ENCODE assay signal across 1 cellular context in the genomic region with DNA sequence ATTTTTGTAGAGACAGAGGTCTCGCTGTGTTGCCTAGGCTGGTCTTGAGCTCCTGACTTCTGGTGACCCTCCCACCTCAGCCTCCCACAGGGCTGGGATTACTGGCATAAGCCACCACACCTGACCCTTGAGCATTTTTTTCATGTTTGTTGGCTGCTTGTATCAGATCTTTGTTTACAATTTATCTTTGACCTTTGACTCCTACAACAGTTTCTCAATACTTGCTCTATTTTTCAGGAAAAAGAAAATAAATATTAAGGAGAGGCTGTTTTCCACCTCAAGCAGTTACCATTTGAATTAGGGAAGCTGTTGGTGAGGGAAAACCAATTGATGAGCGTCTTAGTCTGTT.
A peak's percentile ranks its signal among the peaks of the same experiment; 100 is the strongest.
TF ChIP-seq lines count a peak whose summit lies in the region.

No MANE protein-coding gene starts in this region.

TF ChIP-seq in HepG2, 621 proteins besides CTCF, POLR2A, EP300 and RAD21 (continued from another document and continues in another):
- TF ChIP-seq, protein P1, sequence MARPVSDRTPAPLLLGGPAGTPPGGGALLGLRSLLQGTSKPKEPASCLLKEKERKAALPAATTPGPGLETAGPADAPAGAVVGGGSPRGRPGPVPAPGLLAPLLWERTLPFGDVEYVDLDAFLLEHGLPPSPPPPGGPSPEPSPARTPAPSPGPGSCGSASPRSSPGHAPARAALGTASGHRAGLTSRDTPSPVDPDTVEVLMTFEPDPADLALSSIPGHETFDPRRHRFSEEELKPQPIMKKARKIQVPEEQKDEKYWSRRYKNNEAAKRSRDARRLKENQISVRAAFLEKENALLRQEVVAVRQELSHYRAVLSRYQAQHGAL (CRISPR knock-in tag; IDR thresholded peaks at IDR 0.05; ENCODE audit: not compliant biosample characterization), result no peak
- TF ChIP-seq, protein P2, sequence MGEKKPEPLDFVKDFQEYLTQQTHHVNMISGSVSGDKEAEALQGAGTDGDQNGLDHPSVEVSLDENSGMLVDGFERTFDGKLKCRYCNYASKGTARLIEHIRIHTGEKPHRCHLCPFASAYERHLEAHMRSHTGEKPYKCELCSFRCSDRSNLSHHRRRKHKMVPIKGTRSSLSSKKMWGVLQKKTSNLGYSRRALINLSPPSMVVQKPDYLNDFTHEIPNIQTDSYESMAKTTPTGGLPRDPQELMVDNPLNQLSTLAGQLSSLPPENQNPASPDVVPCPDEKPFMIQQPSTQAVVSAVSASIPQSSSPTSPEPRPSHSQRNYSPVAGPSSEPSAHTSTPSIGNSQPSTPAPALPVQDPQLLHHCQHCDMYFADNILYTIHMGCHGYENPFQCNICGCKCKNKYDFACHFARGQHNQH (CRISPR knock-in tag; IDR thresholded peaks at IDR 0.05), result peak; percentile 21; the same call in 1 of the 2 replicates
- TF ChIP-seq ZNF879 (CRISPR knock-in tag; IDR thresholded peaks at IDR 0.05) (no peak), MXD1 (CRISPR knock-in tag; IDR thresholded peaks at IDR 0.05) (no peak), TFE3 (CRISPR knock-in tag; IDR thresholded peaks at IDR 0.05) (peak; percentile 66; the same call in 1 of the 2 replicates), ZMAT3 (CRISPR knock-in tag; conservative IDR thresholded peaks at IDR 0.05) (no peak), ZNF496 (CRISPR knock-in tag; IDR thresholded peaks at IDR 0.05; ENCODE audit: insufficient replicate concordance) (no peak), ZFP62 (CRISPR knock-in tag; IDR thresholded peaks at IDR 0.05) (no peak), PRDM4 (CRISPR knock-in tag; IDR thresholded peaks at IDR 0.05; ENCODE audit: borderline replicate concordance) (no peak), KLF13 (CRISPR knock-in tag; IDR thresholded peaks at IDR 0.05) (no peak), SNRNP70 (IDR thresholded peaks at IDR 0.05; ENCODE audit: low read depth, low read length) (no peak), PCBP2 (optimal IDR thresholded peaks at IDR 0.05; ENCODE audit: low read depth, low read length, poor library complexity, severe bottlenecking) (no peak), ZBTB7A (CRISPR knock-in tag; IDR thresholded peaks at IDR 0.05) (no peak), PAXIP1 (CRISPR knock-in tag; conservative IDR thresholded peaks at IDR 0.05) (peak; percentile 71), ZSCAN30 (CRISPR knock-in tag; IDR thresholded peaks at IDR 0.05) (no peak), MXD4 (CRISPR knock-in tag; IDR thresholded peaks at IDR 0.05) (no peak), ZC3H4 (CRISPR knock-in tag; IDR thresholded peaks at IDR 0.05; ENCODE audit: borderline replicate concordance) (no peak), ZNF253 (CRISPR knock-in tag; IDR thresholded peaks at IDR 0.05; ENCODE audit: borderline replicate concordance) (no peak), GPN1 (CRISPR knock-in tag; IDR thresholded peaks at IDR 0.05; ENCODE audit: borderline replicate concordance) (no peak), SMC3 (IDR thresholded peaks at IDR 0.05; ENCODE audit: low read length) (no peak), JUNB (CRISPR knock-in tag; IDR thresholded peaks at IDR 0.05; ENCODE audit: borderline replicate concordance) (0 out of 2 replicates have a peak, but pooled peaks have one; percentile 13), XRCC5 (optimal IDR thresholded peaks at IDR 0.05; ENCODE audit: low read length) (no peak), CREM (IDR thresholded peaks at IDR 0.05) (peak; percentile 62; the same call in 1 of the 2 replicates), CREM (CRISPR knock-in tag; IDR thresholded peaks at IDR 0.05) (no peak), RNF2 (conservative IDR thresholded peaks at IDR 0.05; ENCODE audit: low read depth) (no peak), ZNF225 (CRISPR knock-in tag; IDR thresholded peaks at IDR 0.05) (no peak), MLLT10 (CRISPR knock-in tag; IDR thresholded peaks at IDR 0.05) (no peak), AHR (CRISPR knock-in tag; IDR thresholded peaks at IDR 0.05) (no peak), NCOA2 (CRISPR knock-in tag; IDR thresholded peaks at IDR 0.05) (peak; percentile 89), NFATC3 (CRISPR knock-in tag; IDR thresholded peaks at IDR 0.05) (no peak), CHD2 (IDR thresholded peaks at IDR 0.05; ENCODE audit: low read depth, low read length) (no peak), SRSF1 (optimal IDR thresholded peaks at IDR 0.05; ENCODE audit: low read depth, low read length) (no peak), ZNF784 (CRISPR knock-in tag; IDR thresholded peaks at IDR 0.05; ENCODE audit: borderline replicate concordance) (no peak), FOXP1 (IDR thresholded peaks at IDR 0.05) (peak; percentile 57; the same call in 1 of the 2 replicates), FOXP1 (CRISPR knock-in tag; IDR thresholded peaks at IDR 0.05) (peak; percentile 93), NR1H2 (CRISPR knock-in tag; IDR thresholded peaks at IDR 0.05; ENCODE audit: borderline replicate concordance, low read depth) (no peak), CBFB (CRISPR knock-in tag; IDR thresholded peaks at IDR 0.05) (no peak), DR1 (CRISPR knock-in tag; IDR thresholded peaks at IDR 0.05) (no peak), ZNF414 (CRISPR knock-in tag; IDR thresholded peaks at IDR 0.05) (no peak), ZNF572 (CRISPR knock-in tag; IDR thresholded peaks at IDR 0.05) (no peak), JARID2 (CRISPR knock-in tag; IDR thresholded peaks at IDR 0.05; ENCODE audit: insufficient replicate concordance) (no peak), ELK4 (CRISPR knock-in tag; IDR thresholded peaks at IDR 0.05; ENCODE audit: borderline replicate concordance) (no peak), ZNF841 (CRISPR knock-in tag; IDR thresholded peaks at IDR 0.05; ENCODE audit: borderline replicate concordance) (no peak)
- TF ChIP-seq, protein P3, sequence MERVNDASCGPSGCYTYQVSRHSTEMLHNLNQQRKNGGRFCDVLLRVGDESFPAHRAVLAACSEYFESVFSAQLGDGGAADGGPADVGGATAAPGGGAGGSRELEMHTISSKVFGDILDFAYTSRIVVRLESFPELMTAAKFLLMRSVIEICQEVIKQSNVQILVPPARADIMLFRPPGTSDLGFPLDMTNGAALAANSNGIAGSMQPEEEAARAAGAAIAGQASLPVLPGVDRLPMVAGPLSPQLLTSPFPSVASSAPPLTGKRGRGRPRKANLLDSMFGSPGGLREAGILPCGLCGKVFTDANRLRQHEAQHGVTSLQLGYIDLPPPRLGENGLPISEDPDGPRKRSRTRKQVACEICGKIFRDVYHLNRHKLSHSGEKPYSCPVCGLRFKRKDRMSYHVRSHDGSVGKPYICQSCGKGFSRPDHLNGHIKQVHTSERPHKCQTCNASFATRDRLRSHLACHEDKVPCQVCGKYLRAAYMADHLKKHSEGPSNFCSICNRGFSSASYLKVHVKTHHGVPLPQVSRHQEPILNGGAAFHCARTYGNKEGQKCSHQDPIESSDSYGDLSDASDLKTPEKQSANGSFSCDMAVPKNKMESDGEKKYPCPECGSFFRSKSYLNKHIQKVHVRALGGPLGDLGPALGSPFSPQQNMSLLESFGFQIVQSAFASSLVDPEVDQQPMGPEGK (CRISPR knock-in tag; IDR thresholded peaks at IDR 0.05), result no peak; the same call in 1 of the 2 replicates
- TF ChIP-seq, protein P4, sequence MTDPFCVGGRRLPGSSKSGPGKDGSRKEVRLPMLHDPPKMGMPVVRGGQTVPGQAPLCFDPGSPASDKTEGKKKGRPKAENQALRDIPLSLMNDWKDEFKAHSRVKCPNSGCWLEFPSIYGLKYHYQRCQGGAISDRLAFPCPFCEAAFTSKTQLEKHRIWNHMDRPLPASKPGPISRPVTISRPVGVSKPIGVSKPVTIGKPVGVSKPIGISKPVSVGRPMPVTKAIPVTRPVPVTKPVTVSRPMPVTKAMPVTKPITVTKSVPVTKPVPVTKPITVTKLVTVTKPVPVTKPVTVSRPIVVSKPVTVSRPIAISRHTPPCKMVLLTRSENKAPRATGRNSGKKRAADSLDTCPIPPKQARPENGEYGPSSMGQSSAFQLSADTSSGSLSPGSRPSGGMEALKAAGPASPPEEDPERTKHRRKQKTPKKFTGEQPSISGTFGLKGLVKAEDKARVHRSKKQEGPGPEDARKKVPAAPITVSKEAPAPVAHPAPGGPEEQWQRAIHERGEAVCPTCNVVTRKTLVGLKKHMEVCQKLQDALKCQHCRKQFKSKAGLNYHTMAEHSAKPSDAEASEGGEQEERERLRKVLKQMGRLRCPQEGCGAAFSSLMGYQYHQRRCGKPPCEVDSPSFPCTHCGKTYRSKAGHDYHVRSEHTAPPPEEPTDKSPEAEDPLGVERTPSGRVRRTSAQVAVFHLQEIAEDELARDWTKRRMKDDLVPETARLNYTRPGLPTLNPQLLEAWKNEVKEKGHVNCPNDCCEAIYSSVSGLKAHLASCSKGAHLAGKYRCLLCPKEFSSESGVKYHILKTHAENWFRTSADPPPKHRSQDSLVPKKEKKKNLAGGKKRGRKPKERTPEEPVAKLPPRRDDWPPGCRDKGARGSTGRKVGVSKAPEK (CRISPR knock-in tag; IDR thresholded peaks at IDR 0.05; ENCODE audit: borderline replicate concordance), result no peak
